8 cellular contexts compared by ENCODE assay signal in genomic region chr4:56049428-56050212, GRCh38.
DNase-seq lines count a peak whose midpoint lies in the region; ATAC-seq, FAIRE-seq and TF ChIP-seq lines count a peak whose summit lies in the region.

No MANE protein-coding gene starts in this region.

- no peak for DNase-seq in CD8-positive, alpha-beta T cell
- DNase-seq in NCI-H526 treated with DMSO at 0.1 percent for 48 hours (lab: John Stamatoyannopoulos, UW): peak; percentile 72
- DNase-seq in activated naive CD4-positive, alpha-beta T cell treated with anti-CD3 and anti-CD28 coated beads, Interleukin-2, amount 50 U/mL, for 72 hours (ENCODE audit: low spot score in 2 of 2): peak in 1 of 2 donors; percentile 26
- peak; percentile 24 for DNase-seq in left cardiac atrium
- peak in 3 of 6 donors; percentile 8 to 21 (median 13) for DNase-seq in pancreas
- DNase-seq in NCI-H226: no peak

- peaks cover 15% of the 10 kb centered on the region for H3K27me3 ChIP-seq in CD8-positive, alpha-beta T cell (ENCODE audit: insufficient read depth, low read length)
- H3K27me3 ChIP-seq in pancreas: peaks cover 0 to 19% (median 10%) of the 10 kb centered on the region in 4 donors

- 1 to 2% methylated on average over 47 to 54 of the region's 54 CpGs for WGBS in pancreas, 2 donors

- peaks cover 13% of the 10 kb centered on the region for H3K4me1 Mint-ChIP-seq in CD8-positive, alpha-beta T cell (ENCODE audit: low read depth)

- intact Hi-C loops in CD8-positive, alpha-beta T cell (cut with DNase I, micrococcal nuclease): no loop called here
- intact Hi-C loops in left cardiac atrium (cut with DNase I): no loop called here
- intact Hi-C loops in pancreas (cut with DNase I): no loop called here

- no peaks in the 10 kb centered on the region for H3K36me3 ChIP-seq in CD8-positive, alpha-beta T cell (ENCODE audit: insufficient read depth, low read length)
- H3K36me3 ChIP-seq in pancreas: no peaks in the 10 kb centered on the region

- H3K4me1 ChIP-seq in CD8-positive, alpha-beta T cell (ENCODE audit: insufficient read depth, low read length): peaks cover 8% of the 10 kb centered on the region
- H3K4me1 ChIP-seq in pancreas: peaks cover 0 to 6% (median 6%) of the 10 kb centered on the region in 3 donors

- POLR2A ChIA-PET in CD8-positive, alpha-beta T cell (lab: Charles Lee): no interaction called here

- no peak overlapping the region for H3K27ac Mint-ChIP-seq in CD8-positive, alpha-beta T cell
- H3K27ac Mint-ChIP-seq in activated naive CD4-positive, alpha-beta T cell treated with anti-CD3 and anti-CD28 coated beads, Interleukin-2, amount 50 U/mL, for 72 hours: no peak overlapping the region

- no peak for TF ChIP-seq CTCF in CD8-positive, alpha-beta T cell (IDR thresholded peaks at IDR 0.05)
- TF ChIP-seq CTCF in pancreas (IDR thresholded peaks at IDR 0.05): no peak

- no peak for FAIRE-seq in pancreas (lab: Jason Lieb, UNC)

- H3K27ac ChIP-seq in CD8-positive, alpha-beta T cell (ENCODE audit: low read depth, low read length): no peak overlapping the region
- no peak overlapping the region for H3K27ac ChIP-seq in pancreas

- no peaks in the 10 kb centered on the region for H3K9me3 Mint-ChIP-seq in CD8-positive, alpha-beta T cell
- H3K9me3 Mint-ChIP-seq in activated naive CD4-positive, alpha-beta T cell treated with anti-CD3 and anti-CD28 coated beads, Interleukin-2, amount 50 U/mL, for 72 hours: no peaks in the 10 kb centered on the region

- no peaks in the 10 kb centered on the region for H3K36me3 Mint-ChIP-seq in CD8-positive, alpha-beta T cell
- no peaks in the 10 kb centered on the region for H3K36me3 Mint-ChIP-seq in activated naive CD4-positive, alpha-beta T cell treated with anti-CD3 and anti-CD28 coated beads, Interleukin-2, amount 50 U/mL, for 72 hours

- H3K27me3 Mint-ChIP-seq in CD8-positive, alpha-beta T cell (ENCODE audit: low read depth): peaks cover 50% of the 10 kb centered on the region

- peak overlapping the region; percentile 48 for H3K4me3 ChIP-seq in CD8-positive, alpha-beta T cell (ENCODE audit: low read depth, low read length)
- H3K4me3 ChIP-seq in pancreas: peak overlapping the region; percentile 33 to 60 (median 40)

- CTCF ChIA-PET in CD8-positive, alpha-beta T cell (lab: Charles Lee): interaction anchor here (0.5 kb wide), 1 partner anchor 102 kb away, joined by 3 read pairs; no protein-coding TSS in a partner anchor

- no peak for ATAC-seq in CD8-positive, alpha-beta T cell
- ATAC-seq in GM18907 (IDR thresholded peaks at IDR 0.05; ENCODE audit: unreplicated experiment) (peak; percentile 48), HG03095 (IDR thresholded peaks at IDR 0.05; ENCODE audit: unreplicated experiment) (peak; percentile 36), left cardiac atrium (peak; percentile 32 to 58), pancreas (peak in 3 of 4 donors; percentile 54 to 58 (median 54))
- peak; percentile 39 to 51 for ATAC-seq in activated naive CD4-positive, alpha-beta T cell treated with anti-CD3 and anti-CD28 coated beads, Interleukin-2, amount 50 U/mL, for 72 hours

- no peaks in the 10 kb centered on the region for H3K9me3 ChIP-seq in CD8-positive, alpha-beta T cell (ENCODE audit: low read length)
- no peaks in the 10 kb centered on the region for H3K9me3 ChIP-seq in pancreas

- peak overlapping the region; percentile 75 for H3K4me3 Mint-ChIP-seq in CD8-positive, alpha-beta T cell

Comparison
In these comparisons a context has a peak if more than half of its experiments do, and no peak if none do; other contexts are left out.
1. DNase-seq: peak in NCI-H526 treated with DMSO at 0.1 percent for 48 hours (single experiment) and left cardiac atrium (single experiment); none in CD8-positive, alpha-beta T cell (0 of 7) and NCI-H226 (single experiment).